In genomic region chr1:9275567-9276034, GRCh38 we compare ENCODE assay signal across 1 cellular context.
TF ChIP-seq lines count a peak whose summit lies in the region.

No MANE protein-coding gene starts in this region.

TF ChIP-seq in HepG2, 621 proteins besides CTCF, POLR2A, EP300 and RAD21 (continued from another document and continues in another):
- TF ChIP-seq ZNF510 (CRISPR knock-in tag; IDR thresholded peaks at IDR 0.05; ENCODE audit: low read depth) (no peak), TAF1 (CRISPR knock-in tag; IDR thresholded peaks at IDR 0.05) (no peak), SOX5 (CRISPR knock-in tag; IDR thresholded peaks at IDR 0.05; ENCODE audit: borderline replicate concordance) (no peak), SCMH1 (CRISPR knock-in tag; IDR thresholded peaks at IDR 0.05; ENCODE audit: borderline replicate concordance) (no peak), SP5 (CRISPR knock-in tag; IDR thresholded peaks at IDR 0.05; ENCODE audit: borderline replicate concordance, low read depth) (no peak), ZNF577 (CRISPR knock-in tag; IDR thresholded peaks at IDR 0.05; ENCODE audit: borderline replicate concordance, low read depth) (no peak), TEAD3 (CRISPR knock-in tag; optimal IDR thresholded peaks at IDR 0.05; ENCODE audit: borderline replicate concordance) (no peak), SIX4 (CRISPR knock-in tag; IDR thresholded peaks at IDR 0.05) (no peak), TFAP4 (IDR thresholded peaks at IDR 0.05; ENCODE audit: borderline replicate concordance, low read depth) (peak; percentile 95), NR2F1 (CRISPR knock-in tag; IDR thresholded peaks at IDR 0.05) (peak in 1 of 2 experiments; percentile 54; a peak in 1 of 4 replicates), PREB (CRISPR knock-in tag; IDR thresholded peaks at IDR 0.05) (no peak), ZNF512 (CRISPR knock-in tag; IDR thresholded peaks at IDR 0.05) (no peak), NFKBIZ (CRISPR knock-in tag; IDR thresholded peaks at IDR 0.05) (no peak), IKZF4 (CRISPR knock-in tag; IDR thresholded peaks at IDR 0.05; ENCODE audit: borderline replicate concordance, low read depth, not compliant biosample characterization) (no peak), ZHX2 (IDR thresholded peaks at IDR 0.05; ENCODE audit: low read depth) (no peak), ZHX2 (CRISPR knock-in tag; IDR thresholded peaks at IDR 0.05; ENCODE audit: borderline replicate concordance) (no peak), ZNF557 (CRISPR knock-in tag; IDR thresholded peaks at IDR 0.05) (no peak), ZNF687 (CRISPR knock-in tag; IDR thresholded peaks at IDR 0.05) (peak; percentile 32), FOXP1 (IDR thresholded peaks at IDR 0.05) (no peak), FOXP1 (CRISPR knock-in tag; IDR thresholded peaks at IDR 0.05) (no peak), ZNF770 (CRISPR knock-in tag; IDR thresholded peaks at IDR 0.05) (no peak), ZFP82 (CRISPR knock-in tag; IDR thresholded peaks at IDR 0.05; ENCODE audit: borderline replicate concordance) (no peak), FUBP1 (CRISPR knock-in tag; IDR thresholded peaks at IDR 0.05; ENCODE audit: borderline replicate concordance) (no peak)
- TF ChIP-seq, protein P1, sequence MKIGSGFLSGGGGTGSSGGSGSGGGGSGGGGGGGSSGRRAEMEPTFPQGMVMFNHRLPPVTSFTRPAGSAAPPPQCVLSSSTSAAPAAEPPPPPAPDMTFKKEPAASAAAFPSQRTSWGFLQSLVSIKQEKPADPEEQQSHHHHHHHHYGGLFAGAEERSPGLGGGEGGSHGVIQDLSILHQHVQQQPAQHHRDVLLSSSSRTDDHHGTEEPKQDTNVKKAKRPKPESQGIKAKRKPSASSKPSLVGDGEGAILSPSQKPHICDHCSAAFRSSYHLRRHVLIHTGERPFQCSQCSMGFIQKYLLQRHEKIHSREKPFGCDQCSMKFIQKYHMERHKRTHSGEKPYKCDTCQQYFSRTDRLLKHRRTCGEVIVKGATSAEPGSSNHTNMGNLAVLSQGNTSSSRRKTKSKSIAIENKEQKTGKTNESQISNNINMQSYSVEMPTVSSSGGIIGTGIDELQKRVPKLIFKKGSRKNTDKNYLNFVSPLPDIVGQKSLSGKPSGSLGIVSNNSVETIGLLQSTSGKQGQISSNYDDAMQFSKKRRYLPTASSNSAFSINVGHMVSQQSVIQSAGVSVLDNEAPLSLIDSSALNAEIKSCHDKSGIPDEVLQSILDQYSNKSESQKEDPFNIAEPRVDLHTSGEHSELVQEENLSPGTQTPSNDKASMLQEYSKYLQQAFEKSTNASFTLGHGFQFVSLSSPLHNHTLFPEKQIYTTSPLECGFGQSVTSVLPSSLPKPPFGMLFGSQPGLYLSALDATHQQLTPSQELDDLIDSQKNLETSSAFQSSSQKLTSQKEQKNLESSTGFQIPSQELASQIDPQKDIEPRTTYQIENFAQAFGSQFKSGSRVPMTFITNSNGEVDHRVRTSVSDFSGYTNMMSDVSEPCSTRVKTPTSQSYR (CRISPR knock-in tag; IDR thresholded peaks at IDR 0.05; ENCODE audit: borderline replicate concordance) = peak; percentile 70; the same call in 1 of the 2 replicates
- TF ChIP-seq, protein P2, sequence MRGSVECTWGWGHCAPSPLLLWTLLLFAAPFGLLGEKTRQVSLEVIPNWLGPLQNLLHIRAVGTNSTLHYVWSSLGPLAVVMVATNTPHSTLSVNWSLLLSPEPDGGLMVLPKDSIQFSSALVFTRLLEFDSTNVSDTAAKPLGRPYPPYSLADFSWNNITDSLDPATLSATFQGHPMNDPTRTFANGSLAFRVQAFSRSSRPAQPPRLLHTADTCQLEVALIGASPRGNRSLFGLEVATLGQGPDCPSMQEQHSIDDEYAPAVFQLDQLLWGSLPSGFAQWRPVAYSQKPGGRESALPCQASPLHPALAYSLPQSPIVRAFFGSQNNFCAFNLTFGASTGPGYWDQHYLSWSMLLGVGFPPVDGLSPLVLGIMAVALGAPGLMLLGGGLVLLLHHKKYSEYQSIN (CRISPR knock-in tag; IDR thresholded peaks at IDR 0.05; ENCODE audit: borderline replicate concordance) = no peak
- TF ChIP-seq, protein P3, sequence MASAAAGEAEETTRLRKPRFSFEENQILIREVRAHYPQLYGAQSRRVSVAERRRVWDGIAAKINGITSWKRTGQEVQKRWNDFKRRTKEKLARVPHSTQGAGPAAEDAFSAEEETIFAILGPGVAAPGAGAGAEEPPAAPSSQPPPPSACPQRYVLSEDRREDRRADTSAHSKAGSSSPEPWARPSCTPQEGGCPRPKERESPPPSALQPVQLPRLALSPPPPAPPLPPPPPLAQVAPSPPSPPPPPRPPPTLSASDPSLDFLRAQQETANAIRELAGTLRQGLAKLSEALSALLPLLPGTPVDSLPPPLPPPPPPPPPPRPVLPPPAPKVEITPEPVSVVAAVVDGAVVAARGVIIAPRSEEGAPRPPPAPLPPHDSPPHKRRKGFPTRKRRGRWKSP (CRISPR knock-in tag; IDR thresholded peaks at IDR 0.05) = no peak
- TF ChIP-seq, protein P4, sequence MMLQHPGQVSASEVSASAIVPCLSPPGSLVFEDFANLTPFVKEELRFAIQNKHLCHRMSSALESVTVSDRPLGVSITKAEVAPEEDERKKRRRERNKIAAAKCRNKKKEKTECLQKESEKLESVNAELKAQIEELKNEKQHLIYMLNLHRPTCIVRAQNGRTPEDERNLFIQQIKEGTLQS (CRISPR knock-in tag; IDR thresholded peaks at IDR 0.05) = peak; percentile 45; the same call in 1 of the 2 replicates
- TF ChIP-seq, protein P5, sequence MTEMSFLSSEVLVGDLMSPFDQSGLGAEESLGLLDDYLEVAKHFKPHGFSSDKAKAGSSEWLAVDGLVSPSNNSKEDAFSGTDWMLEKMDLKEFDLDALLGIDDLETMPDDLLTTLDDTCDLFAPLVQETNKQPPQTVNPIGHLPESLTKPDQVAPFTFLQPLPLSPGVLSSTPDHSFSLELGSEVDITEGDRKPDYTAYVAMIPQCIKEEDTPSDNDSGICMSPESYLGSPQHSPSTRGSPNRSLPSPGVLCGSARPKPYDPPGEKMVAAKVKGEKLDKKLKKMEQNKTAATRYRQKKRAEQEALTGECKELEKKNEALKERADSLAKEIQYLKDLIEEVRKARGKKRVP (CRISPR knock-in tag; IDR thresholded peaks at IDR 0.05) = peak in 1 of 2 experiments; percentile 11; a peak in 1 of 4 replicates
